ENCODE assay signal across 14 cellular contexts in the genomic region with DNA sequence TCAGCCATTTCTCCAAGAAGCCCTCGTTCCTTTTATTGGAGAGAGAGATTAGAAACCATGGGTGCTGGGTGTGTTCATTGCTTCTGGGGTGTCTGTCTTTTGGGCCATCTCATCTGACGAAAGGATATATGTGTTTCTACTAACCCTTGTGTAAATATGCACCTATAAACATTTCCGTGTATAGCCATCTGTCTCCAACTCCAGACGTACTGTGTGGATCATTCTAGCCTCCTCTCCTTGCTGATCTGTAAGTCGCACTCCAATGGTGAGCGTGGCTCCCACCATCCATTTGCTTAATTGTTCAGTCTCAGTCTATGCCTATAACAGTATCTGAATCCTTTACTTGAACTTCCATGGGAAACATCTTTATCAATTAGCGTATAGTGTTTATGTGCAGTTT. TPM values are rescaled to one million over a fixed set of nuclear protein-coding genes. Genes with fewer than 3 reads are reported as not detected.
DNase-seq lines count a peak whose midpoint lies in the region; ATAC-seq and TF ChIP-seq lines count a peak whose summit lies in the region.
"Had no signal": no experiment of that assay in that cellular context is flagged by ENCODE, and none has a peak within 500 bp of the region (broad histone marks: within the 10 kb centered on the region; RNA-seq: fewer than 3 reads in every experiment).

No MANE protein-coding gene starts in this region.

- DNase-seq in activated CD8-positive, alpha-beta T cell treated with anti-CD3 and anti-CD28 coated beads for 36 hours = no peak
- DNase-seq in activated CD8-positive, alpha-beta T cell treated with anti-CD3 and anti-CD28 coated beads, Interleukin-2, amount 10 ng/mL, durations not matched to agents 7 days and 5 days = no peak
- DNase-seq in LNCaP clone FGC (ENCODE audit: low read depth) (no peak), adipocyte (ENCODE audit: low read depth) (no peak), osteocyte (ENCODE audit: extremely low spot score, unreplicated experiment) (no peak), chondrocyte (ENCODE audit: low spot score) (no peak)
- DNase-seq: NCI-H1694 treated with DMSO at 0.1 percent for 48 hours; stimulated activated CD4-positive, alpha-beta T cell treated with anti-CD3 and anti-CD28 coated beads, Interleukin-2, amount 100 ng/mL, for 24 hours; testis had no signal

- no peak overlapping the region for H3K9ac ChIP-seq in adipocyte (ENCODE audit: low read length)

- ATAC-seq in activated CD8-positive, alpha-beta T cell treated with anti-CD3 and anti-CD28 coated beads for 36 hours = no peak
- no peak for ATAC-seq in activated CD8-positive, alpha-beta T cell treated with anti-CD3 and anti-CD28 coated beads, Interleukin-2, amount 10 ng/mL, durations not matched to agents 7 days and 5 days
- ATAC-seq in HG03460 (IDR thresholded peaks at IDR 0.05; ENCODE audit: unreplicated experiment) = no peak
- ATAC-seq in HG02870 (IDR thresholded peaks at IDR 0.05; ENCODE audit: unreplicated experiment) = no peak
- ATAC-seq: activated CD4-positive, CD25-positive, alpha-beta regulatory T cell treated with anti-CD3 and anti-CD28 coated beads, Interleukin-2, amount 50 U/mL, for 24 hours; Right ventricle myocardium inferior had no signal

- CTCF ChIA-PET in activated CD8-positive, alpha-beta T cell treated with anti-CD3 and anti-CD28 coated beads for 36 hours (lab: Charles Lee) = interaction anchor here (1.1 kb wide), 1 partner anchor 122 kb away, joined by 3 read pairs; no protein-coding TSS in a partner anchor
- CTCF ChIA-PET in activated CD8-positive, alpha-beta T cell treated with anti-CD3 and anti-CD28 coated beads, Interleukin-2, amount 10 ng/mL, durations not matched to agents 7 days and 5 days (lab: Charles Lee) = interaction anchor here (1.1 kb wide), 1 partner anchor 49 kb away, joined by 3 read pairs; no protein-coding TSS in a partner anchor

- H3K36me3 ChIP-seq in adipocyte (ENCODE audit: control insufficient read depth, insufficient read depth, low read length, severe bottlenecking) = peaks cover 7% of the 10 kb centered on the region

- H3K4me3 ChIP-seq in LNCaP clone FGC (ENCODE audit: low read depth, low read length) (peak overlapping the region; percentile 93), adipocyte (ENCODE audit: low read length) (peak overlapping the region; percentile 91)
- H3K4me3 ChIP-seq: testis had no signal

- H3K4me3 Mint-ChIP-seq in activated CD8-positive, alpha-beta T cell treated with anti-CD3 and anti-CD28 coated beads for 36 hours = peak overlapping the region; percentile 90
- H3K4me3 Mint-ChIP-seq in activated CD8-positive, alpha-beta T cell treated with anti-CD3 and anti-CD28 coated beads, Interleukin-2, amount 10 ng/mL, durations not matched to agents 7 days and 5 days = no peak overlapping the region
- H3K4me3 Mint-ChIP-seq in osteocyte (ENCODE audit: unreplicated experiment) = peak overlapping the region; percentile 84
- H3K4me3 Mint-ChIP-seq in chondrocyte (ENCODE audit: unreplicated experiment) = no peak overlapping the region

- H3K4me1 Mint-ChIP-seq in activated CD8-positive, alpha-beta T cell treated with anti-CD3 and anti-CD28 coated beads for 36 hours (ENCODE audit: low read depth) = peaks cover 31% of the 10 kb centered on the region
- H3K4me1 Mint-ChIP-seq in activated CD8-positive, alpha-beta T cell treated with anti-CD3 and anti-CD28 coated beads, Interleukin-2, amount 10 ng/mL, durations not matched to agents 7 days and 5 days (ENCODE audit: low read depth) = peaks cover 23% of the 10 kb centered on the region
- peaks cover 26% of the 10 kb centered on the region for H3K4me1 Mint-ChIP-seq in osteocyte (ENCODE audit: unreplicated experiment)
- peaks cover 28% of the 10 kb centered on the region for H3K4me1 Mint-ChIP-seq in chondrocyte (ENCODE audit: low read depth)

- no peaks in the 10 kb centered on the region for H3K9me3 Mint-ChIP-seq in activated CD8-positive, alpha-beta T cell treated with anti-CD3 and anti-CD28 coated beads for 36 hours
- H3K9me3 Mint-ChIP-seq in activated CD8-positive, alpha-beta T cell treated with anti-CD3 and anti-CD28 coated beads, Interleukin-2, amount 10 ng/mL, durations not matched to agents 7 days and 5 days (ENCODE audit: insufficient read depth) = no peaks in the 10 kb centered on the region
- no peaks in the 10 kb centered on the region for H3K9me3 Mint-ChIP-seq in osteocyte (ENCODE audit: unreplicated experiment)
- H3K9me3 Mint-ChIP-seq in chondrocyte (ENCODE audit: low read depth) = no peaks in the 10 kb centered on the region

- TF ChIP-seq CTCF in activated CD8-positive, alpha-beta T cell treated with anti-CD3 and anti-CD28 coated beads for 36 hours (IDR thresholded peaks at IDR 0.05) = no peak
- no peak for TF ChIP-seq CTCF in LNCaP clone FGC (IDR thresholded peaks at IDR 0.05; ENCODE audit: control insufficient read depth, extremely low read depth, insufficient read depth)
- no peak for TF ChIP-seq CTCF in osteocyte (IDR thresholded peaks at IDR 0.05)
- TF ChIP-seq CTCF in chondrocyte (IDR thresholded peaks at IDR 0.05) = no peak

- intact Hi-C loops in activated CD8-positive, alpha-beta T cell treated with anti-CD3 and anti-CD28 coated beads for 36 hours (cut with micrococcal nuclease) = no loop called here

- no peak overlapping the region for H3K27ac Mint-ChIP-seq in activated CD8-positive, alpha-beta T cell treated with anti-CD3 and anti-CD28 coated beads for 36 hours
- no peak overlapping the region for H3K27ac Mint-ChIP-seq in activated CD8-positive, alpha-beta T cell treated with anti-CD3 and anti-CD28 coated beads, Interleukin-2, amount 10 ng/mL, durations not matched to agents 7 days and 5 days
- H3K27ac Mint-ChIP-seq in osteocyte (ENCODE audit: unreplicated experiment) = no peak overlapping the region
- no peak overlapping the region for H3K27ac Mint-ChIP-seq in chondrocyte (ENCODE audit: unreplicated experiment)

- peaks cover 38% of the 10 kb centered on the region for H3K36me3 Mint-ChIP-seq in activated CD8-positive, alpha-beta T cell treated with anti-CD3 and anti-CD28 coated beads for 36 hours (ENCODE audit: low read depth)
- peaks cover 18% of the 10 kb centered on the region for H3K36me3 Mint-ChIP-seq in activated CD8-positive, alpha-beta T cell treated with anti-CD3 and anti-CD28 coated beads, Interleukin-2, amount 10 ng/mL, durations not matched to agents 7 days and 5 days (ENCODE audit: low read depth)
- peaks cover 18% of the 10 kb centered on the region for H3K36me3 Mint-ChIP-seq in osteocyte (ENCODE audit: unreplicated experiment)
- peaks cover 5% of the 10 kb centered on the region for H3K36me3 Mint-ChIP-seq in chondrocyte (ENCODE audit: low read depth)

- no peaks in the 10 kb centered on the region for H3K27me3 ChIP-seq in adipocyte (replicated peaks; ENCODE audit: control insufficient read depth, insufficient read depth, low read length)
- H3K27me3 ChIP-seq: esophagus muscularis mucosa, testis had no signal

- no peaks in the 10 kb centered on the region for H3K9me3 ChIP-seq in adipocyte (ENCODE audit: control insufficient read depth, low read length)
- H3K9me3 ChIP-seq: esophagus muscularis mucosa, testis had no signal

- peaks cover 14% of the 10 kb centered on the region for H3K4me1 ChIP-seq in adipocyte (ENCODE audit: control insufficient read depth, insufficient read depth, low read length)

- POLR2A ChIA-PET in activated CD8-positive, alpha-beta T cell treated with anti-CD3 and anti-CD28 coated beads for 36 hours (lab: Charles Lee) = no interaction called here
- POLR2A ChIA-PET in activated CD8-positive, alpha-beta T cell treated with anti-CD3 and anti-CD28 coated beads, Interleukin-2, amount 10 ng/mL, durations not matched to agents 7 days and 5 days (lab: Charles Lee) = no interaction called here

- no peaks in the 10 kb centered on the region for H3K27me3 Mint-ChIP-seq in activated CD8-positive, alpha-beta T cell treated with anti-CD3 and anti-CD28 coated beads for 36 hours
- H3K27me3 Mint-ChIP-seq in activated CD8-positive, alpha-beta T cell treated with anti-CD3 and anti-CD28 coated beads, Interleukin-2, amount 10 ng/mL, durations not matched to agents 7 days and 5 days (ENCODE audit: low read depth) = no peaks in the 10 kb centered on the region
- no peaks in the 10 kb centered on the region for H3K27me3 Mint-ChIP-seq in osteocyte (ENCODE audit: unreplicated experiment)
- H3K27me3 Mint-ChIP-seq in chondrocyte (ENCODE audit: low read depth) = no peaks in the 10 kb centered on the region

RNA-seq across cellular contexts. Expression of a gene that starts 1.8 kb away (rescaled TPM):
- total RNA-seq in activated CD8-positive, alpha-beta T cell treated with anti-CD3 and anti-CD28 coated beads for 36 hours = 10 to 100 TPM; 41.7 to 45.5 TPM
- total RNA-seq in activated CD8-positive, alpha-beta T cell treated with anti-CD3 and anti-CD28 coated beads, Interleukin-2, amount 10 ng/mL, durations not matched to agents 7 days and 5 days = 10 to 100 TPM; 25.2 to 26.2 TPM
- total RNA-seq in osteocyte (25.4 and 26.2 TPM in 2 replicates), chondrocyte (25.5 to 26.8 TPM (median 25.9 TPM) in 3 replicates)

RNA-seq across cellular contexts. Expression of a gene that starts 47.6 kb away (rescaled TPM):
- total RNA-seq in activated CD8-positive, alpha-beta T cell treated with anti-CD3 and anti-CD28 coated beads for 36 hours = 100 to 1,000 TPM; 172 to 189 TPM
- total RNA-seq in activated CD8-positive, alpha-beta T cell treated with anti-CD3 and anti-CD28 coated beads, Interleukin-2, amount 10 ng/mL, durations not matched to agents 7 days and 5 days = 100 to 1,000 TPM; 132 to 136 TPM
- total RNA-seq in osteocyte = 117 and 126 TPM in 2 replicates
- 141 to 143 TPM (median 141 TPM) in 3 replicates for total RNA-seq in chondrocyte

Comparison
In these comparisons a context has a peak if more than half of its experiments do, and no peak if none do; other contexts are left out.
1. H3K4me3 Mint-ChIP-seq: peak in activated CD8-positive, alpha-beta T cell treated with anti-CD3 and anti-CD28 coated beads for 36 hours (single experiment) and osteocyte (single experiment); none in activated CD8-positive, alpha-beta T cell treated with anti-CD3 and anti-CD28 coated beads, Interleukin-2, amount 10 ng/mL, durations not matched to agents 7 days and 5 days (single experiment) and chondrocyte (single experiment).